In genomic region chr20:31662372-31662854, GRCh38 we compare ENCODE assay signal across 1 cellular context.
TF ChIP-seq lines count a peak whose summit lies in the region.

No MANE protein-coding gene starts in this region.

TF ChIP-seq in HepG2, 621 proteins besides CTCF, POLR2A, EP300 and RAD21 (continued from another document and continues in another):
- TF ChIP-seq ZHX2 (IDR thresholded peaks at IDR 0.05; ENCODE audit: low read depth) (no peak), ZHX2 (CRISPR knock-in tag; IDR thresholded peaks at IDR 0.05; ENCODE audit: borderline replicate concordance) (peak; percentile 38; the same call in 1 of the 2 replicates), BCL3 (CRISPR knock-in tag; IDR thresholded peaks at IDR 0.05) (0 out of 2 replicates have a peak, but pooled peaks have one; percentile 23), ZSCAN5A (CRISPR knock-in tag; IDR thresholded peaks at IDR 0.05; ENCODE audit: borderline replicate concordance) (peak; percentile 36; the same call in 1 of the 2 replicates), RBM22 (optimal IDR thresholded peaks at IDR 0.05; ENCODE audit: low read length) (peak; percentile 96), ARID2 (CRISPR knock-in tag; IDR thresholded peaks at IDR 0.05; ENCODE audit: borderline replicate concordance) (0 out of 2 replicates have a peak, but pooled peaks have one; percentile 77), TERF1 (CRISPR knock-in tag; IDR thresholded peaks at IDR 0.05) (no peak), CREB1 (IDR thresholded peaks at IDR 0.05) (no peak), CREB1 (CRISPR knock-in tag; IDR thresholded peaks at IDR 0.05) (0 out of 2 replicates have a peak, but pooled peaks have one; percentile 17), MATR3 (CRISPR knock-in tag; IDR thresholded peaks at IDR 0.05) (no peak), MIXL1 (CRISPR knock-in tag; IDR thresholded peaks at IDR 0.05) (no peak), ISL2 (CRISPR knock-in tag; IDR thresholded peaks at IDR 0.05) (0 out of 2 replicates have a peak, but pooled peaks have one; percentile 12), ARHGAP35 (CRISPR knock-in tag; IDR thresholded peaks at IDR 0.05; ENCODE audit: borderline replicate concordance) (0 out of 2 replicates have a peak, but pooled peaks have one; percentile 15), SP140L (CRISPR knock-in tag; IDR thresholded peaks at IDR 0.05; ENCODE audit: borderline replicate concordance) (no peak), DBP (CRISPR knock-in tag; IDR thresholded peaks at IDR 0.05; ENCODE audit: not compliant biosample characterization) (peak; percentile 19), MTA3 (CRISPR knock-in tag; IDR thresholded peaks at IDR 0.05) (no peak), HOXA5 (CRISPR knock-in tag; IDR thresholded peaks at IDR 0.05) (0 out of 2 replicates have a peak, but pooled peaks have one; percentile 35), HDAC2 (CRISPR knock-in tag; IDR thresholded peaks at IDR 0.05) (0 out of 2 replicates have a peak, but pooled peaks have one; percentile 20), BRD4 (CRISPR knock-in tag; IDR thresholded peaks at IDR 0.05) (0 out of 2 replicates have a peak, but pooled peaks have one; percentile 7), CHCHD3 (CRISPR knock-in tag; IDR thresholded peaks at IDR 0.05) (0 out of 2 replicates have a peak, but pooled peaks have one; percentile 37), ZFP1 (CRISPR knock-in tag; IDR thresholded peaks at IDR 0.05) (0 out of 2 replicates have a peak, but pooled peaks have one; percentile 8), TRIM22 (IDR thresholded peaks at IDR 0.05) (no peak), MIER3 (CRISPR knock-in tag; IDR thresholded peaks at IDR 0.05; ENCODE audit: borderline replicate concordance) (no peak), SNAPC5 (CRISPR knock-in tag; IDR thresholded peaks at IDR 0.05; ENCODE audit: borderline replicate concordance) (peak; percentile 88; the same call in 1 of the 2 replicates), ZFP82 (CRISPR knock-in tag; IDR thresholded peaks at IDR 0.05; ENCODE audit: borderline replicate concordance) (no peak), SP5 (CRISPR knock-in tag; IDR thresholded peaks at IDR 0.05; ENCODE audit: borderline replicate concordance, low read depth) (0 out of 2 replicates have a peak, but pooled peaks have one; percentile 2), ARID4A (CRISPR knock-in tag; IDR thresholded peaks at IDR 0.05; ENCODE audit: borderline replicate concordance) (0 out of 2 replicates have a peak, but pooled peaks have one; percentile 24), ZMYM3 (CRISPR knock-in tag; IDR thresholded peaks at IDR 0.05) (no peak), MED1 (CRISPR knock-in tag; IDR thresholded peaks at IDR 0.05) (peak; percentile 53), GATA4 (IDR thresholded peaks at IDR 0.05; ENCODE audit: borderline replicate concordance, low read depth) (0 out of 2 replicates have a peak, but pooled peaks have one; percentile 5), ZNF841 (CRISPR knock-in tag; IDR thresholded peaks at IDR 0.05; ENCODE audit: borderline replicate concordance) (0 out of 2 replicates have a peak, but pooled peaks have one; percentile 32), ZNF784 (CRISPR knock-in tag; IDR thresholded peaks at IDR 0.05; ENCODE audit: borderline replicate concordance) (0 out of 2 replicates have a peak, but pooled peaks have one; percentile 46), POGK (CRISPR knock-in tag; conservative IDR thresholded peaks at IDR 0.05) (0 out of 2 replicates have a peak, but pooled peaks have one; percentile 23), IRF9 (CRISPR knock-in tag; IDR thresholded peaks at IDR 0.05; ENCODE audit: borderline replicate concordance) (peak; percentile 39; the same call in 1 of the 2 replicates), FOXP1 (IDR thresholded peaks at IDR 0.05) (no peak), FOXP1 (CRISPR knock-in tag; IDR thresholded peaks at IDR 0.05) (0 out of 2 replicates have a peak, but pooled peaks have one; percentile 2), ZC3H13 (CRISPR knock-in tag; IDR thresholded peaks at IDR 0.05) (peak; percentile 52; the same call in 1 of the 2 replicates)
